18 cellular contexts compared by ENCODE assay signal in genomic region chr2:212712466-212712865, GRCh38.
A peak's percentile ranks its signal among the peaks of the same experiment; 100 is the strongest.
DNase-seq lines count a peak whose midpoint lies in the region; ATAC-seq, FAIRE-seq and TF ChIP-seq lines count a peak whose summit lies in the region.
"Had no signal": no experiment of that assay in that cellular context is flagged by ENCODE, and none has a peak within 500 bp of the region (broad histone marks: within the 10 kb centered on the region; RNA-seq: fewer than 3 reads in every experiment).

No MANE protein-coding gene starts in this region.

- H3K79me2 ChIP-seq in HepG2 (ENCODE audit: insufficient read depth, low read length) (no peaks in the 10 kb centered on the region), fibroblast of lung (ENCODE audit: control insufficient read depth, insufficient read depth, low read length) (no peaks in the 10 kb centered on the region)

- no peak overlapping the region for H3K4me2 ChIP-seq in HepG2 (ENCODE audit: low read depth, low read length)
- peak overlapping the region; percentile 47 for H3K4me2 ChIP-seq in fibroblast of lung (ENCODE audit: extremely low read depth, insufficient read depth, low read length)
- H3K4me2 ChIP-seq: KMS-11 had no signal

- H3K9me3 ChIP-seq in HepG2 (ENCODE audit: low read length) (no peaks in the 10 kb centered on the region), right lobe of liver (no peaks in the 10 kb centered on the region), fibroblast of lung (ENCODE audit: control insufficient read depth, insufficient read depth, low read depth, low read length) (no peaks in the 10 kb centered on the region), thyroid gland (no peaks in the 10 kb centered on the region)

- CTCF ChIA-PET in HepG2 (lab: Yijun Ruan, JAX; ENCODE audit: low intra/inter-chr PET ratio, low total read pairs) = no interaction called here
- CTCF ChIA-PET in activated CD4-positive, alpha-beta memory T cell treated with anti-CD3 and anti-CD28 coated beads for 36 hours (lab: Charles Lee) = no interaction called here

- no peaks in the 10 kb centered on the region for H3K36me3 Mint-ChIP-seq in activated CD4-positive, alpha-beta memory T cell treated with anti-CD3 and anti-CD28 coated beads for 36 hours
- H3K36me3 Mint-ChIP-seq: CD4-positive, alpha-beta memory T cell had no signal

- TF ChIP-seq RAD21 in HepG2 (CRISPR knock-in tag; IDR thresholded peaks at IDR 0.05) = no peak

- H3K27me3 ChIP-seq in HepG2 (ENCODE audit: control insufficient read depth in 1 of 2, insufficient read depth in 2 of 2, low read length in 2 of 2) = no peaks in the 10 kb centered on the region
- H3K27me3 ChIP-seq in right lobe of liver = no peaks in the 10 kb centered on the region
- H3K27me3 ChIP-seq in fibroblast of lung (ENCODE audit: control insufficient read depth, insufficient read depth, low read length) = no peaks in the 10 kb centered on the region
- H3K27me3 ChIP-seq in thyroid gland = no peaks in the 10 kb centered on the region

- H3K4me3 ChIP-seq in HepG2 (replicated peaks in 1 of 3; ENCODE audit: insufficient read depth in 1 of 3, low read depth in 2 of 3, low read length in 3 of 3) (no peak overlapping the region), right lobe of liver (no peak overlapping the region), fibroblast of lung (replicated peaks in 1 of 4; ENCODE audit: control extremely low read depth in 1 of 4, insufficient read depth in 1 of 4, low read depth in 3 of 4, low read length in 4 of 4) (no peak overlapping the region), thyroid gland (replicated peaks in 1 of 3) (no peak overlapping the region)

- no peak for FAIRE-seq in HepG2 (lab: Jason Lieb, UNC)

- BruUV-seq in HepG2 (replicated peaks; lab: Mats Ljungman, UMichigan) = no TSS peak

- H3K4me1 Mint-ChIP-seq in activated CD4-positive, alpha-beta memory T cell treated with anti-CD3 and anti-CD28 coated beads for 36 hours (ENCODE audit: low read depth) = no peaks in the 10 kb centered on the region
- H3K4me1 Mint-ChIP-seq: activated T-helper 17 cell treated with anti-CD3 and anti-CD28 coated beads, Interleukin-2, amount 50 U/mL, for 72 hours; CD4-positive, alpha-beta memory T cell had no signal

- WGBS in HepG2 (ENCODE audit: low lambda C conversion rate) = 8% methylated on average over 5 of the region's 5 CpGs
- WGBS in right lobe of liver (ENCODE audit: insufficient coverage, low coverage, low lambda C conversion rate, missing lambda C conversion rate) = 35% methylated on average over 5 of the region's 5 CpGs
- WGBS in thyroid gland, 2 donors = 36 to 37% methylated on average over 5 of the region's 5 CpGs

- no peaks in the 10 kb centered on the region for H3K36me3 ChIP-seq in HepG2 (replicated peaks in 1 of 2; ENCODE audit: control insufficient read depth in 1 of 2, insufficient read depth in 2 of 2, low read length in 2 of 2)
- H3K36me3 ChIP-seq in right lobe of liver = no peaks in the 10 kb centered on the region
- no peaks in the 10 kb centered on the region for H3K36me3 ChIP-seq in fibroblast of lung (ENCODE audit: control insufficient read depth, insufficient read depth, low read length)
- no peaks in the 10 kb centered on the region for H3K36me3 ChIP-seq in thyroid gland

- H3K9ac ChIP-seq in HepG2 (ENCODE audit: insufficient read depth, low read depth, low read length) = no peak overlapping the region
- no peak overlapping the region for H3K9ac ChIP-seq in fibroblast of lung (ENCODE audit: insufficient read depth, low read length)
- H3K9ac ChIP-seq: KMS-11 had no signal

- no peak overlapping the region for H2AFZ ChIP-seq in HepG2 (ENCODE audit: low read length)
- no peak overlapping the region for H2AFZ ChIP-seq in fibroblast of lung (ENCODE audit: low read length)

- intact Hi-C loops in HepG2 (cut with micrococcal nuclease; ENCODE audit: unreplicated experiment) = no loop called here
- intact Hi-C loops in right lobe of liver (cut with DNase I) = no loop called here
- intact Hi-C loops in thyroid gland (cut with DNase I) = no loop called here
- intact Hi-C loops in activated CD4-positive, alpha-beta memory T cell treated with anti-CD3 and anti-CD28 coated beads for 36 hours (cut with micrococcal nuclease) = no loop called here

- TF ChIP-seq EP300 in HepG2 (IDR thresholded peaks at IDR 0.05; ENCODE audit: low read depth in 2 of 2, low read length in 2 of 2) (no peak), HepG2 (CRISPR knock-in tag; IDR thresholded peaks at IDR 0.05; ENCODE audit: borderline replicate concordance) (no peak)

- no peaks in the 10 kb centered on the region for H3K27me3 Mint-ChIP-seq in activated CD4-positive, alpha-beta memory T cell treated with anti-CD3 and anti-CD28 coated beads for 36 hours
- H3K27me3 Mint-ChIP-seq: activated T-helper 17 cell treated with anti-CD3 and anti-CD28 coated beads, Interleukin-2, amount 50 U/mL, for 72 hours had no signal

- H3K4me1 ChIP-seq in HepG2 (ENCODE audit: insufficient read depth, low read length) (no peaks in the 10 kb centered on the region), right lobe of liver (no peaks in the 10 kb centered on the region), fibroblast of lung (ENCODE audit: control insufficient read depth, extremely low read depth, insufficient read depth, low read length) (no peaks in the 10 kb centered on the region), thyroid gland (peaks cover 20 to 42% of the 10 kb centered on the region in 2 donors)

- H4K20me1 ChIP-seq in HepG2 (ENCODE audit: insufficient read depth, low read length) (no peaks in the 10 kb centered on the region), fibroblast of lung (ENCODE audit: control insufficient read depth, extremely low read depth, insufficient read depth, low read length) (no peaks in the 10 kb centered on the region)

- POLR2A ChIA-PET in HepG2 (lab: Yijun Ruan, JAX) = no interaction called here
- POLR2A ChIA-PET in activated CD4-positive, alpha-beta memory T cell treated with anti-CD3 and anti-CD28 coated beads for 36 hours (lab: Charles Lee) = no interaction called here

- H3K4me3 Mint-ChIP-seq in activated CD4-positive, alpha-beta memory T cell treated with anti-CD3 and anti-CD28 coated beads for 36 hours = no peak overlapping the region
- H3K4me3 Mint-ChIP-seq: activated T-helper 17 cell treated with anti-CD3 and anti-CD28 coated beads, Interleukin-2, amount 50 U/mL, for 72 hours; CD4-positive, alpha-beta memory T cell; H9 had no signal

- in situ Hi-C loops in HepG2 (cut with HindIII; ENCODE audit: extremely low pct_ligation_motif_present, low pct_unique_long_range_greater_than_20kb) = no loop called here

- no peaks in the 10 kb centered on the region for H3K9me3 Mint-ChIP-seq in activated CD4-positive, alpha-beta memory T cell treated with anti-CD3 and anti-CD28 coated beads for 36 hours
- H3K9me3 Mint-ChIP-seq: activated T-helper 17 cell treated with anti-CD3 and anti-CD28 coated beads, Interleukin-2, amount 50 U/mL, for 72 hours; H9 had no signal

- DNase-seq in HepG2 (ENCODE audit: low spot score) (no peak), right lobe of liver (no peak), M059J (ENCODE audit: low read depth) (peak; percentile 43), fibroblast of lung (ENCODE audit: low read depth in 2 of 2) (peak; percentile 6 to 16), thyroid gland (no peak), NCI-H2171 treated with DMSO at 0.1 percent for 48 hours (lab: John Stamatoyannopoulos, UW) (no peak)
- DNase-seq in activated CD4-positive, alpha-beta memory T cell treated with anti-CD3 and anti-CD28 coated beads for 36 hours = no peak
- DNase-seq: ACHN; CD4-positive, alpha-beta memory T cell; central memory CD4-positive, alpha-beta T cell; effector memory CD4-positive, alpha-beta T cell; H9; left colon; SHP77; stimulated activated CD4-positive, alpha-beta T cell treated with anti-CD3 and anti-CD28 coated beads, Interleukin-4, amount 100 ng/mL, for 1 hour had no signal

- no peak overlapping the region for H3K27ac Mint-ChIP-seq in activated CD4-positive, alpha-beta memory T cell treated with anti-CD3 and anti-CD28 coated beads for 36 hours
- H3K27ac Mint-ChIP-seq: activated T-helper 17 cell treated with anti-CD3 and anti-CD28 coated beads, Interleukin-2, amount 50 U/mL, for 72 hours; CD4-positive, alpha-beta memory T cell had no signal

- TF ChIP-seq POLR2A in HepG2 (IDR thresholded peaks at IDR 0.05; ENCODE audit: insufficient read depth in 1 of 2, low read depth in 2 of 2, low read length in 2 of 2) (no peak), right lobe of liver (IDR thresholded peaks at IDR 0.05) (no peak), thyroid gland (IDR thresholded peaks at IDR 0.05) (no peak)

- TF ChIP-seq CTCF in HepG2 (CRISPR knock-in tag; IDR thresholded peaks at IDR 0.05) (no peak), right lobe of liver (IDR thresholded peaks at IDR 0.05) (no peak), fibroblast of lung (conservative IDR thresholded peaks at IDR 0.05 in 1 of 2, IDR thresholded peaks at IDR 0.05 in 1 of 2; ENCODE audit: low read depth in 1 of 2, low read length in 2 of 2) (no peak), thyroid gland (IDR thresholded peaks at IDR 0.05) (no peak)

- no peak overlapping the region for H3K27ac ChIP-seq in HepG2 (ENCODE audit: extremely low read length, insufficient read depth, low read length)
- H3K27ac ChIP-seq in right lobe of liver = no peak overlapping the region
- H3K27ac ChIP-seq in fibroblast of lung (ENCODE audit: insufficient read depth, low read length) = peak overlapping the region; percentile 58
- peak overlapping the region; percentile 50 to 66 (median 66) for H3K27ac ChIP-seq in thyroid gland
- H3K27ac ChIP-seq: KMS-11 had no signal

- no peak for ATAC-seq in HepG2
- ATAC-seq in right lobe of liver = no peak
- no peak for ATAC-seq in HG03521 (IDR thresholded peaks at IDR 0.05; ENCODE audit: unreplicated experiment)
- ATAC-seq: activated T-helper 17 cell treated with anti-CD3 and anti-CD28 coated beads, Interleukin-2, amount 50 U/mL, for 72 hours; left colon had no signal

TF ChIP-seq in HepG2, 621 proteins besides CTCF, POLR2A, EP300 and RAD21:
- TF ChIP-seq SIN3A (IDR thresholded peaks at IDR 0.05; ENCODE audit: borderline replicate concordance, low read depth, low read length) = no peak
- TF ChIP-seq CREB1 (IDR thresholded peaks at IDR 0.05) = peak; percentile 65; the same call in 1 of the 2 replicates
- TF ChIP-seq CREB1 (CRISPR knock-in tag; IDR thresholded peaks at IDR 0.05) = no peak

Comparison
In these comparisons a context has a peak if more than half of its experiments do, and no peak if none do; other contexts are left out.
1. DNase-seq: peak in M059J (single experiment) and fibroblast of lung (2 of 2); none in HepG2 (single experiment), right lobe of liver (0 of 3), thyroid gland (0 of 2), activated CD4-positive, alpha-beta memory T cell treated with anti-CD3 and anti-CD28 coated beads for 36 hours (single experiment) and NCI-H2171 treated with DMSO at 0.1 percent for 48 hours (single experiment).
2. H3K27ac ChIP-seq: peak in fibroblast of lung (single experiment) and thyroid gland (3 of 3); none in HepG2 (single experiment) and right lobe of liver (0 of 3).